8 cellular contexts compared by ENCODE assay signal in the genomic region with DNA sequence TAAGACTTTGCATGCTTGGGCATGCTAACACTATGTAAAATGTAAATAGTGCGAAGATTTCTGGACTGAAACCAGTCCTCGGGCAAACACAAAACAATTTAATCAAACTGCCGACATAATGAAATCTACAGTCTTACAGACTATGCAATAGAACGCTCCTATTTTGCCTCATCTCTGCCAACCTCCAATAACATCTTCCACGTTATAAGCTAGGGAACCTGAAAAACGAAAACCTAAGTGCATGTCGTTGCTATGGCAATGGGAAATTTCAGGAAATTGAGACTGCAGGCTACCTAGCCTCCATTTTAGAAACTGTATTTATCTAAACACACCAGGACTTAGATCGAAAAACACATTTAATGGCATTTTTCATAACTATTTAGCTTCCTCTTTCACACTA. TPM values are rescaled to one million over a fixed set of nuclear protein-coding genes. Genes with fewer than 3 reads are reported as not detected.
DNase-seq lines count a peak whose midpoint lies in the region; ATAC-seq, FAIRE-seq and TF ChIP-seq lines count a peak whose summit lies in the region.

No MANE protein-coding gene starts in this region.

- H3K4ac ChIP-seq in H9 (ENCODE audit: low read depth, low read length): no peak overlapping the region

- H3K79me2 ChIP-seq in H9 (ENCODE audit: insufficient read depth, low read length): peaks cover 52% of the 10 kb centered on the region; the same call in 1 of the 2 replicates
- H3K79me2 ChIP-seq in endothelial cell of umbilical vein (ENCODE audit: control insufficient read depth, insufficient read depth, low read length): peaks cover 65% of the 10 kb centered on the region

- H3K27ac ChIP-seq in H9 (ENCODE audit: insufficient read length, low read depth, low read length) (no peak overlapping the region), RWPE2 (ENCODE audit: poor library complexity, severe bottlenecking) (peak overlapping the region; percentile 71), endothelial cell of umbilical vein (ENCODE audit: insufficient read depth, low read depth, low read length) (peak overlapping the region; percentile 92)

- H3K27me3 ChIP-seq in H9 (ENCODE audit: insufficient read depth, low read length): no peaks in the 10 kb centered on the region
- no peaks in the 10 kb centered on the region for H3K27me3 ChIP-seq in RWPE2 (ENCODE audit: insufficient read depth, poor library complexity, severe bottlenecking)
- H3K27me3 ChIP-seq in endothelial cell of umbilical vein (ENCODE audit: control insufficient read depth in 2 of 2, insufficient read depth in 2 of 2, low read length in 2 of 2): no peaks in the 10 kb centered on the region

- no peak overlapping the region; the same call in 1 of the 2 replicates for H3K14ac ChIP-seq in H9 (ENCODE audit: insufficient read depth, low read length)

- no CpG with 5 or more reads among the region's 8 CpGs for WGBS in H9 (ENCODE audit: extremely low coverage, insufficient read length, low lambda C conversion rate)

- H3K36me3 Mint-ChIP-seq in H9 (ENCODE audit: insufficient read depth in 1 of 3, low read depth in 3 of 3): peaks cover 26 to 49% (median 34%) of the 10 kb centered on the region in 3 experiments
- peaks cover 25% of the 10 kb centered on the region for H3K36me3 Mint-ChIP-seq in neural crest cell (ENCODE audit: low read depth)

- no peak overlapping the region for H3K23ac ChIP-seq in H9 (ENCODE audit: insufficient read length, low read depth, low read length)

- no peak overlapping the region for H2BK15ac ChIP-seq in H9 (ENCODE audit: low read depth, low read length)

- H3K9ac ChIP-seq in H9 (ENCODE audit: extremely low read depth, insufficient read length, low read length): peak overlapping the region; percentile 97
- peak overlapping the region; percentile 100 for H3K9ac ChIP-seq in endothelial cell of umbilical vein (replicated peaks; ENCODE audit: extremely low read depth, insufficient read depth, low read length)

- H3K4me1 ChIP-seq in H9 (ENCODE audit: insufficient read depth, low read length) (peaks cover 2% of the 10 kb centered on the region; the same call in 1 of the 2 replicates), RWPE2 (ENCODE audit: insufficient read depth, poor library complexity, severe bottlenecking) (peaks cover 40% of the 10 kb centered on the region), endothelial cell of umbilical vein (ENCODE audit: control insufficient read depth, extremely low read depth, insufficient read depth, low read length) (peaks cover 23% of the 10 kb centered on the region)

- peaks cover 53% of the 10 kb centered on the region for H3K36me3 ChIP-seq in RWPE2 (ENCODE audit: low read depth)
- peaks cover 0 to 2% of the 10 kb centered on the region in 2 experiments for H3K36me3 ChIP-seq in endothelial cell of umbilical vein (ENCODE audit: control insufficient read depth in 2 of 2, extremely low read depth in 1 of 2, insufficient read depth in 2 of 2, low read length in 2 of 2)

- intact Hi-C loops in endothelial cell of umbilical vein (cut with micrococcal nuclease): loop anchor here (2.0 to 5.0 kb wide), 2 partner anchors 577 to 669 kb away; partner anchors contain the start of gene CD59

- H3K79me1 ChIP-seq in H9 (ENCODE audit: insufficient read depth, low read depth, low read length, poor library complexity, severe bottlenecking): no peaks in the 10 kb centered on the region

- H2AK5ac ChIP-seq in H9 (ENCODE audit: insufficient read length, low read length): no peak overlapping the region

- peak overlapping the region; percentile 99 to 100 for H3K4me3 Mint-ChIP-seq in H9
- H3K4me3 Mint-ChIP-seq in neural crest cell: peak overlapping the region; percentile 100

- peaks cover 37 to 45% of the 10 kb centered on the region in 2 experiments for H3K4me1 Mint-ChIP-seq in H9
- peaks cover 55% of the 10 kb centered on the region for H3K4me1 Mint-ChIP-seq in neural crest cell

- H3T11ph ChIP-seq in H9 (ENCODE audit: low read length): no peak overlapping the region

- no peaks in the 10 kb centered on the region for H3K9me3 ChIP-seq in H9 (ENCODE audit: control insufficient read depth, low read depth, low read length)
- H3K9me3 ChIP-seq in RWPE2 (ENCODE audit: severe bottlenecking): no peaks in the 10 kb centered on the region
- H3K9me3 ChIP-seq in endothelial cell of umbilical vein (replicated peaks; ENCODE audit: control insufficient read depth, insufficient read depth, low read length): no peaks in the 10 kb centered on the region

- H3K4me2 ChIP-seq in H9 (ENCODE audit: insufficient read depth, insufficient read length, low read length) (peak overlapping the region; percentile 99), endothelial cell of umbilical vein (ENCODE audit: insufficient read depth, low read length) (peak overlapping the region; percentile 53)

- H4K8ac ChIP-seq in H9 (replicated peaks; ENCODE audit: insufficient read length, low read depth, low read length): no peak overlapping the region

- no peak for TF ChIP-seq POLR2A in endothelial cell of umbilical vein (IDR thresholded peaks at IDR 0.05; ENCODE audit: low read depth, low read length)

- peaks cover 8% of the 10 kb centered on the region for H3K23me2 ChIP-seq in H9 (ENCODE audit: insufficient read length, low read depth, low read length, poor library complexity, severe bottlenecking)

- FAIRE-seq in endothelial cell of umbilical vein (lab: Jason Lieb, UNC): no peak

- H3K27me3 Mint-ChIP-seq in H9 (ENCODE audit: low read depth): no peaks in the 10 kb centered on the region
- H3K27me3 Mint-ChIP-seq in neural crest cell (ENCODE audit: low read depth): no peaks in the 10 kb centered on the region

- H2BK12ac ChIP-seq in H9 (ENCODE audit: insufficient read length, low read depth, low read length): no peak overlapping the region

- no peak overlapping the region for H3K56ac ChIP-seq in H9 (ENCODE audit: insufficient read length, low read depth, low read length)

- CTCF ChIA-PET in endothelial cell of umbilical vein (lab: Charles Lee): interaction anchor here (1.7 kb wide), 1 partner anchor 129 kb away, joined by 3 read pairs; no protein-coding TSS in a partner anchor

- DNase-seq in AG09309 (ENCODE audit: low read depth) (no peak), H9 (no peak), RWPE2 (ENCODE audit: low spot score) (no peak), endothelial cell of umbilical vein (ENCODE audit: low read depth, low spot score) (peak; percentile 62), neural crest cell (ENCODE audit: low read depth, low spot score) (no peak), GDM1 (lab: John Stamatoyannopoulos, UW) (no peak)

- H2AFZ ChIP-seq in H9 (ENCODE audit: low read length): no peak overlapping the region
- H2AFZ ChIP-seq in endothelial cell of umbilical vein (ENCODE audit: low read depth, low read length): no peak overlapping the region

- no peak overlapping the region for H4K91ac ChIP-seq in H9 (ENCODE audit: insufficient read length, low read depth, low read length)

- H3K27ac Mint-ChIP-seq in H9 (peak overlapping the region; percentile 99 to 100 (median 99); a peak in 6 of 7 replicates), neural crest cell (ENCODE audit: unreplicated experiment) (peak overlapping the region; percentile 100)

- ATAC-seq in RWPE2 (ENCODE audit: low read depth) (no peak), GM19463 (IDR thresholded peaks at IDR 0.05; ENCODE audit: unreplicated experiment) (no peak), HG03139 (IDR thresholded peaks at IDR 0.05; ENCODE audit: unreplicated experiment) (no peak)

- no peaks in the 10 kb centered on the region for H4K20me1 ChIP-seq in H9 (ENCODE audit: control insufficient read depth, insufficient read depth, insufficient read length)
- peaks cover 13% of the 10 kb centered on the region for H4K20me1 ChIP-seq in endothelial cell of umbilical vein (replicated peaks; ENCODE audit: control insufficient read depth, extremely low read depth, insufficient read depth, low read length)

- H3K9me1 ChIP-seq in endothelial cell of umbilical vein (replicated peaks; ENCODE audit: control insufficient read depth, extremely low read depth, insufficient read depth, low read length): no peaks in the 10 kb centered on the region

- H2BK5ac ChIP-seq in H9 (ENCODE audit: insufficient read length, low read length): no peak overlapping the region

- TF ChIP-seq CTCF in AG09309 (IDR thresholded peaks at IDR 0.05; ENCODE audit: control insufficient read depth, insufficient read depth, low read depth, low read length, missing control alignments): no peak
- no peak for TF ChIP-seq CTCF in H9 (conservative IDR thresholded peaks at IDR 0.05)
- no peak for TF ChIP-seq CTCF in RWPE2 (IDR thresholded peaks at IDR 0.05; ENCODE audit: poor library complexity, severe bottlenecking)
- TF ChIP-seq CTCF in endothelial cell of umbilical vein (IDR thresholded peaks at IDR 0.05; ENCODE audit: extremely low read depth in 1 of 2, insufficient read depth in 1 of 2, low read depth in 1 of 2, low read length in 2 of 2): no peak
- TF ChIP-seq CTCF in neural crest cell (conservative IDR thresholded peaks at IDR 0.05): no peak

- dilution Hi-C loops in endothelial cell of umbilical vein (cut with MboI; ENCODE audit: extremely low pct_ligation_motif_present, low sequenced_read_pairs): no loop called here

- BruUV-seq in endothelial cell of umbilical vein (replicated peaks; lab: Mats Ljungman, UMichigan): no TSS peak

- POLR2A ChIA-PET in endothelial cell of umbilical vein (lab: Charles Lee): no interaction called here

- no peak overlapping the region for H2BK120ac ChIP-seq in H9 (ENCODE audit: low read depth, low read length, poor library complexity, severe bottlenecking)

- H4K5ac ChIP-seq in H9 (ENCODE audit: insufficient read length, low read depth, low read length): no peak overlapping the region

- H3K9me3 Mint-ChIP-seq in H9 (peaks cover 4 to 13% of the 10 kb centered on the region in 2 experiments; a peak in 3 of 5 replicates), neural crest cell (peaks cover 4% of the 10 kb centered on the region)

- H2BK20ac ChIP-seq in H9 (ENCODE audit: low read depth, low read length, poor library complexity, severe bottlenecking): no peak overlapping the region

- H3K4me3 ChIP-seq in AG09309 (ENCODE audit: control insufficient read depth, low read depth, low read length) (peak overlapping the region; percentile 91), RWPE2 (ENCODE audit: severe bottlenecking) (peak overlapping the region; percentile 72), endothelial cell of umbilical vein (replicated peaks in 1 of 3; ENCODE audit: insufficient read depth in 1 of 3, low read depth in 1 of 3, low read length in 3 of 3) (peak overlapping the region; percentile 62 to 100 (median 100))

- H3K18ac ChIP-seq in H9 (ENCODE audit: insufficient read length, low read depth, low read length): peak overlapping the region; percentile 44

RNA-seq across cellular contexts. Expression of gene CSTF3, which starts 1.1 kb away (rescaled TPM):
- total RNA-seq in H9 (2021): 39.3 and 41.5 TPM in 2 replicates
- total RNA-seq in endothelial cell of umbilical vein: 46.6 and 52.3 TPM in 2 replicates
- polyA plus RNA-seq in endothelial cell of umbilical vein: 11.8 and 18.3 TPM in 2 replicates
- 20.0 and 23.1 TPM in 2 replicates for polyA plus RNA-seq in endothelial cell of umbilical vein (2011; cell fraction: cytosol; rRNA removed)
- 45.7 and 71.1 TPM in 2 replicates for polyA plus RNA-seq in endothelial cell of umbilical vein (2011; cell fraction: nucleus; rRNA removed)
- polyA plus RNA-seq in endothelial cell of umbilical vein (2012): 44.1 and 67.2 TPM in 2 replicates
- 28.4 and 40.6 TPM in 2 replicates for polyA minus RNA-seq in endothelial cell of umbilical vein
- polyA minus RNA-seq in endothelial cell of umbilical vein (2011; cell fraction: cytosol; rRNA and poly(A)+ RNA removed): 9.6 TPM
- 80.1 and 81.5 TPM in 2 replicates for polyA minus RNA-seq in endothelial cell of umbilical vein (2011; cell fraction: nucleus; rRNA and poly(A)+ RNA removed)
- 69.5 and 72.1 TPM in 2 replicates for total RNA-seq in neural crest cell
